ENCODE assay signal across 8 cellular contexts in the genomic region with DNA sequence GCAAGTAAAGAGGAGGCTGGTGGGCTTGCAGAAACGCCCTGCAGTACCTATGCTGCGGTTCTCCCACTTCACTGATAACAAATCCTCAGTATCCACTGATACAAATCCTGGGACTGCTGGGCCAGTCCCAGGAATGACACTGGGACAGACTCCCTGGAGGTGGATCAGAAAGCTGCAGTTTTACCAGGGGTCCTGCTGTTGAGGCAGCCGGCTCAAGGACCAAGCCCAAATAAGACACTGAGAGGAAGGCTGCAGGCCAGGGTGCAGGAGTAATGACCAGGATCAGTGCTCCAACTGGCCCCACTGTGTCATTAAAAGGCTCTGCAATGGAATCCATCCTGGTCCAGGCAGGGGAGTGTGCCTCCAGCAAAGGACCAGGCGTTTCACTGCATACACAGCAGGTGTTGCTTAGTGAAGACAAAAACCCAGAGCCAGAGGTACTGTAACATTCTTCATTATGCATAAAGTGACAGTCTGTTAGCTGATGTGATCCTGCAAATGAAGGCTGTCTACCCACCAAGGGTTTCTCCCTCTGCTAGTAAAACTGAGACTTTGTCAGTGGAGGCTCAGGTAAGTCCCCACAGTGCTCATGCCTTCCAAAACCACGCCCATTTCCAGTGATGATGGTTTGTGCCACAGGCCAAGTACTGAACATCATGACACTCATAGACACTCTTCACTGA. TPM values are rescaled to one million over a fixed set of nuclear protein-coding genes. Genes with fewer than 3 reads are reported as not detected.
DNase-seq lines count a peak whose midpoint lies in the region; ATAC-seq and FAIRE-seq lines count a peak whose summit lies in the region.

No MANE protein-coding gene starts in this region.

- peak; percentile 71 for DNase-seq in activated CD8-positive, alpha-beta memory T cell treated with anti-CD3 and anti-CD28 coated beads, Interleukin-2, amount 10 ng/mL, durations not matched to agents 7 days and 5 days
- DNase-seq in activated CD8-positive, alpha-beta memory T cell treated with anti-CD3 and anti-CD28 coated beads for 24 hours = no peak
- no peak for DNase-seq in NT2/D1 (ENCODE audit: low read depth, low spot score)
- peak; percentile 69 for DNase-seq in stimulated activated CD8-positive, alpha-beta memory T cell treated with anti-CD3 and anti-CD28 coated beads, Interleukin-4, amount 100 ng/mL, for 48 hours
- DNase-seq in GOT3 (lab: John Stamatoyannopoulos, UW) = no peak
- no peak for DNase-seq in HTR-8/SVneo (ENCODE audit: insufficient read length, low spot score)
- no peak for DNase-seq in UCSD-AML1 (lab: John Stamatoyannopoulos, UW; ENCODE audit: unreplicated experiment)

- H3K27ac ChIP-seq in ectodermal cell (ENCODE audit: insufficient read depth, low read depth, low read length, poor library complexity, severe bottlenecking) = no peak overlapping the region

- no peaks in the 10 kb centered on the region for H3K27me3 ChIP-seq in NT2/D1 (ENCODE audit: insufficient read depth, insufficient read length)
- H3K27me3 ChIP-seq in ectodermal cell (ENCODE audit: control insufficient read depth, insufficient read depth, low read length, poor library complexity, severe bottlenecking) = no peaks in the 10 kb centered on the region

- H3K9ac ChIP-seq in NT2/D1 (ENCODE audit: insufficient read length, low read depth) = peak overlapping the region; percentile 51

- peaks cover 5% of the 10 kb centered on the region for H3K4me1 ChIP-seq in NT2/D1 (ENCODE audit: insufficient read depth, insufficient read length)
- no peaks in the 10 kb centered on the region for H3K4me1 ChIP-seq in ectodermal cell (ENCODE audit: control insufficient read depth, insufficient read depth, low read length)

- H3K4me3 ChIP-seq in NT2/D1 (ENCODE audit: insufficient read length, low read depth) (peak overlapping the region; percentile 54), ectodermal cell (ENCODE audit: insufficient read depth, low read depth, low read length) (peak overlapping the region; percentile 88)

- H3K36me3 Mint-ChIP-seq in activated CD8-positive, alpha-beta memory T cell treated with anti-CD3 and anti-CD28 coated beads, Interleukin-2, amount 10 ng/mL, durations not matched to agents 7 days and 5 days = peaks cover 15% of the 10 kb centered on the region

- ATAC-seq in activated CD8-positive, alpha-beta memory T cell treated with anti-CD3 and anti-CD28 coated beads, Interleukin-2, amount 10 ng/mL, durations not matched to agents 7 days and 5 days = no peak

- H3K27ac Mint-ChIP-seq in activated CD8-positive, alpha-beta memory T cell treated with anti-CD3 and anti-CD28 coated beads, Interleukin-2, amount 10 ng/mL, durations not matched to agents 7 days and 5 days = peak overlapping the region; percentile 95

- no peaks in the 10 kb centered on the region for H3K9me3 Mint-ChIP-seq in activated CD8-positive, alpha-beta memory T cell treated with anti-CD3 and anti-CD28 coated beads, Interleukin-2, amount 10 ng/mL, durations not matched to agents 7 days and 5 days (ENCODE audit: low read depth)

- H3K27me3 Mint-ChIP-seq in activated CD8-positive, alpha-beta memory T cell treated with anti-CD3 and anti-CD28 coated beads, Interleukin-2, amount 10 ng/mL, durations not matched to agents 7 days and 5 days = no peaks in the 10 kb centered on the region

- WGBS in ectodermal cell, 2 experiments = 71 to 82% methylated on average over 5 of the region's 5 CpGs

- peaks cover 68% of the 10 kb centered on the region for H3K36me3 ChIP-seq in NT2/D1 (ENCODE audit: insufficient read depth, insufficient read length, low read length)
- H3K36me3 ChIP-seq in ectodermal cell (ENCODE audit: control insufficient read depth, insufficient read depth, low read length) = peaks cover 11% of the 10 kb centered on the region

- H3K9me3 ChIP-seq in NT2/D1 (ENCODE audit: insufficient read depth, low read length) (no peaks in the 10 kb centered on the region), ectodermal cell (ENCODE audit: control insufficient read depth, low read length) (no peaks in the 10 kb centered on the region)

- peak overlapping the region; percentile 91 for H3K4me3 Mint-ChIP-seq in activated CD8-positive, alpha-beta memory T cell treated with anti-CD3 and anti-CD28 coated beads, Interleukin-2, amount 10 ng/mL, durations not matched to agents 7 days and 5 days

- peaks cover 33% of the 10 kb centered on the region for H3K4me1 Mint-ChIP-seq in activated CD8-positive, alpha-beta memory T cell treated with anti-CD3 and anti-CD28 coated beads, Interleukin-2, amount 10 ng/mL, durations not matched to agents 7 days and 5 days

- CTCF ChIA-PET in activated CD8-positive, alpha-beta memory T cell treated with anti-CD3 and anti-CD28 coated beads, Interleukin-2, amount 10 ng/mL, durations not matched to agents 7 days and 5 days (lab: Charles Lee) = no interaction called here

- FAIRE-seq in HTR-8/SVneo (lab: Jason Lieb, UNC) = no peak

RNA-seq across cellular contexts. Expression of a gene that starts 1.4 kb away (rescaled TPM):
- total RNA-seq in activated CD8-positive, alpha-beta memory T cell treated with anti-CD3 and anti-CD28 coated beads, Interleukin-2, amount 10 ng/mL, durations not matched to agents 7 days and 5 days = 10 to 100 TPM; 31.1 to 36.4 TPM
- polyA plus RNA-seq in ectodermal cell (2013, experiment 1 of 4) = 54.8 TPM
- 55.1 TPM for polyA plus RNA-seq in ectodermal cell (2013, experiment 2 of 4)
- 55.6 TPM for polyA plus RNA-seq in ectodermal cell (2013, experiment 3 of 4)
- 65.7 TPM for polyA plus RNA-seq in ectodermal cell (2013, experiment 4 of 4)

RNA-seq across cellular contexts. Expression of a gene that starts 16.5 kb away (rescaled TPM):
- 10 to 100 TPM; 27.0 to 32.4 TPM for total RNA-seq in activated CD8-positive, alpha-beta memory T cell treated with anti-CD3 and anti-CD28 coated beads, Interleukin-2, amount 10 ng/mL, durations not matched to agents 7 days and 5 days
- polyA plus RNA-seq in ectodermal cell (2013, experiment 1 of 4) = 23.5 TPM
- 26.5 TPM for polyA plus RNA-seq in ectodermal cell (2013, experiment 2 of 4)
- 27.7 TPM for polyA plus RNA-seq in ectodermal cell (2013, experiment 3 of 4)
- 28.6 TPM for polyA plus RNA-seq in ectodermal cell (2013, experiment 4 of 4)

RNA-seq across cellular contexts. Expression of a gene that starts 17.3 kb away (rescaled TPM):
- total RNA-seq in activated CD8-positive, alpha-beta memory T cell treated with anti-CD3 and anti-CD28 coated beads, Interleukin-2, amount 10 ng/mL, durations not matched to agents 7 days and 5 days = 10 to 100 TPM; 57.8 to 67.0 TPM
- polyA plus RNA-seq in ectodermal cell (2013, experiment 1 of 4) = 46.2 TPM
- polyA plus RNA-seq in ectodermal cell (2013, experiment 2 of 4) = 52.7 TPM
- 31.2 TPM for polyA plus RNA-seq in ectodermal cell (2013, experiment 3 of 4)
- 36.8 TPM for polyA plus RNA-seq in ectodermal cell (2013, experiment 4 of 4)

RNA-seq across cellular contexts. Expression of a gene that starts 30.1 kb away (rescaled TPM):
- 100 to 1,000 TPM in 1 of 2 experiments, 10 to 100 TPM in 1; 80.1 to 111 TPM for total RNA-seq in activated CD8-positive, alpha-beta memory T cell treated with anti-CD3 and anti-CD28 coated beads, Interleukin-2, amount 10 ng/mL, durations not matched to agents 7 days and 5 days
- 65.7 TPM for polyA plus RNA-seq in ectodermal cell (2013, experiment 1 of 4)
- polyA plus RNA-seq in ectodermal cell (2013, experiment 2 of 4) = 57.1 TPM
- polyA plus RNA-seq in ectodermal cell (2013, experiment 3 of 4) = 44.5 TPM
- 51.1 TPM for polyA plus RNA-seq in ectodermal cell (2013, experiment 4 of 4)

RNA-seq across cellular contexts. Expression of a gene that starts 30.8 kb away (rescaled TPM):
- 100 to 1,000 TPM in 1 of 2 experiments, 10 to 100 TPM in 1; 94.8 to 104 TPM for total RNA-seq in activated CD8-positive, alpha-beta memory T cell treated with anti-CD3 and anti-CD28 coated beads, Interleukin-2, amount 10 ng/mL, durations not matched to agents 7 days and 5 days
- polyA plus RNA-seq in ectodermal cell (2013, experiment 1 of 4) = 36.8 TPM
- 40.8 TPM for polyA plus RNA-seq in ectodermal cell (2013, experiment 2 of 4)
- 34.6 TPM for polyA plus RNA-seq in ectodermal cell (2013, experiment 3 of 4)
- 36.0 TPM for polyA plus RNA-seq in ectodermal cell (2013, experiment 4 of 4)

Comparison
In these comparisons a context has a peak if more than half of its experiments do, and no peak if none do; other contexts are left out.
1. DNase-seq: peak in activated CD8-positive, alpha-beta memory T cell treated with anti-CD3 and anti-CD28 coated beads, Interleukin-2, amount 10 ng/mL, durations not matched to agents 7 days and 5 days (single experiment) and stimulated activated CD8-positive, alpha-beta memory T cell treated with anti-CD3 and anti-CD28 coated beads, Interleukin-4, amount 100 ng/mL, for 48 hours (single experiment); none in activated CD8-positive, alpha-beta memory T cell treated with anti-CD3 and anti-CD28 coated beads for 24 hours (single experiment), NT2/D1 (single experiment), GOT3 (single experiment), HTR-8/SVneo (single experiment) and UCSD-AML1 (single experiment).